In the genomic region with DNA sequence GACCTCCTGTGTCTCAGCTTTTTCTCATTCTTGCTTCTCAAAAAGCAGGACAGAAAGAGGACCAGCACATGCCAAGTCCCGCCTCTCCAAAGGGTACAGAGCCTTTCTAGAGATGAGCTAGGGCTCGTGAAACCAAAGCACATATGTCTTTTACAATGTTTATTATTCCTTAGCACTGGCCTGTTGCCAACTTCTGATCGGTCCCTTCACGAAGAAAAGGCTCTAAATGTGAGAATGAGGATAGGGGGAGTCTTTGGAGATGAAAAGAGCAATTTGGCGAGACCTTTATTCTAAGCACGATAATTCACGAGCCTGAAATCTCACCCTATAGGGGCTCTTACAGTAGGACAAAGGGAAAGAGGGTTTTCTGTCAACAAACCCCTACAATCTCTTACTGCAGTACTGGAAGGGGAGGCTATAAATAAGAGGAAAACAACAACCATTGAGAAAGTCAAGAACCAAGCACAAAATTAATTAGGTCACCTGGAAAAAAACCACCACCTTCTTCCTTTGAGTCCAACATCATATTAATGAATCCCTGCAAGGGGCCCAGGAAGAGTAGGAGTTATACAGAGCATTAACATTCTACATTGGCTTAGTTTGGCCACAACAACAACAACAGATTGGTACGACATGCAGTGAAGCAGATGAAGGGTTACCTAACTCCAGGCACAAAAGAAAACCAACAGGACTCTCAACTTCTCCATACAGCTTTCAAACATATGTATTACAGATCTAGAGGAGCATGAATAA, we compare ENCODE assay signal across 13 cellular contexts.
DNase-seq lines count a peak whose midpoint lies in the region; ATAC-seq and TF ChIP-seq lines count a peak whose summit lies in the region.
"Had no signal": no experiment of that assay in that cellular context is flagged by ENCODE, and none has a peak within 500 bp of the region (broad histone marks: within the 10 kb centered on the region; RNA-seq: fewer than 3 reads in every experiment).

No MANE protein-coding gene starts in this region.

- peaks cover 5% of the 10 kb centered on the region; the same call in 1 of the 2 replicates for H3K27me3 Mint-ChIP-seq in HFFc6 (ENCODE audit: insufficient read depth)
- H3K27me3 Mint-ChIP-seq: effector memory CD8-positive, alpha-beta T cell had no signal

- H3K4me1 Mint-ChIP-seq in HFFc6 (ENCODE audit: low read depth) = peaks cover 11% of the 10 kb centered on the region; the same call in 1 of the 2 replicates
- H3K4me1 Mint-ChIP-seq: CD4-positive, alpha-beta memory T cell had no signal

- peak; percentile 61 for DNase-seq in LoVo (ENCODE audit: low spot score)
- peak; percentile 58 for DNase-seq in NCI-H345 treated with DMSO at 0.1 percent for 48 hours (lab: John Stamatoyannopoulos, UW; ENCODE audit: unreplicated experiment)
- peak; percentile 14 for DNase-seq in fibroblast of villous mesenchyme (ENCODE audit: low read depth)
- peak in 1 of 2 donors; percentile 38 for DNase-seq in gastrocnemius medialis
- no peak for DNase-seq in stimulated activated CD4-positive, alpha-beta T cell treated with anti-CD3 and anti-CD28 coated beads, Interleukin-2, amount 100 ng/mL, for 24 hours
- no peak for DNase-seq in HFFc6
- DNase-seq: activated CD4-positive, CD25-positive, alpha-beta regulatory T cell; activated T-cell treated with anti-CD3 and anti-CD28 coated beads for 4 hours; CD4-positive, alpha-beta memory T cell; effector memory CD8-positive, alpha-beta T cell; KBM-7; left ventricle myocardium superior had no signal

- no peaks in the 10 kb centered on the region for H3K36me3 Mint-ChIP-seq in HFFc6 (ENCODE audit: low read depth)
- H3K36me3 Mint-ChIP-seq: CD4-positive, alpha-beta memory T cell had no signal

- H3K4me3 ChIP-seq in fibroblast of villous mesenchyme (ENCODE audit: low read depth, low read length) (no peak overlapping the region), gastrocnemius medialis (peak overlapping the region; percentile 63 to 74 (median 67))

- no peaks in the 10 kb centered on the region for H3K9me3 ChIP-seq in gastrocnemius medialis

- no peaks in the 10 kb centered on the region for H3K9me3 Mint-ChIP-seq in HFFc6

- peaks cover 29 to 37% of the 10 kb centered on the region in 2 donors for H3K4me1 ChIP-seq in gastrocnemius medialis

- intact Hi-C loops in gastrocnemius medialis (cut with DNase I; ENCODE audit: low total_unique reads) = loop anchor here (2.0 kb wide), 2 partner anchors 19 to 39 kb away; no protein-coding TSS in a partner anchor

- TF ChIP-seq CTCF in fibroblast of villous mesenchyme (IDR thresholded peaks at IDR 0.05; ENCODE audit: insufficient read depth, low read depth, low read length) (no peak), gastrocnemius medialis (IDR thresholded peaks at IDR 0.05 in 4 of 5, conservative IDR thresholded peaks at IDR 0.05 in 1 of 5) (no peak), HFFc6 (IDR thresholded peaks at IDR 0.05) (no peak)

- no peak overlapping the region for H3K27ac Mint-ChIP-seq in HFFc6
- H3K27ac Mint-ChIP-seq: CD4-positive, alpha-beta memory T cell; effector memory CD8-positive, alpha-beta T cell had no signal

- H3K27ac ChIP-seq in gastrocnemius medialis = peak overlapping the region; percentile 78 to 92 (median 88)

- ATAC-seq in gastrocnemius medialis (peak in 1 of 2 donors; percentile 8), GM19351 (IDR thresholded peaks at IDR 0.05; ENCODE audit: unreplicated experiment) (no peak)
- ATAC-seq: effector memory CD8-positive, alpha-beta T cell; left ventricle myocardium superior had no signal

- no peak for TF ChIP-seq POLR2A in gastrocnemius medialis (IDR thresholded peaks at IDR 0.05)

- no peaks in the 10 kb centered on the region for H3K27me3 ChIP-seq in gastrocnemius medialis

- in situ Hi-C loops in gastrocnemius medialis (cut with MboI; ENCODE audit: low sequenced_read_pairs in 4 of 4) = loop anchor here in 1 of 4 donors (10.0 kb wide), 1 partner anchor 81 kb away; no protein-coding TSS in a partner anchor

- no peaks in the 10 kb centered on the region for H3K36me3 ChIP-seq in gastrocnemius medialis

- no peak overlapping the region for H3K4me3 Mint-ChIP-seq in HFFc6
- H3K4me3 Mint-ChIP-seq: CD4-positive, alpha-beta memory T cell; effector memory CD8-positive, alpha-beta T cell had no signal

Comparison
In these comparisons a context has a peak if more than half of its experiments do, and no peak if none do; other contexts are left out.
1. DNase-seq: peak in LoVo (single experiment), NCI-H345 treated with DMSO at 0.1 percent for 48 hours (single experiment) and fibroblast of villous mesenchyme (single experiment); none in stimulated activated CD4-positive, alpha-beta T cell treated with anti-CD3 and anti-CD28 coated beads, Interleukin-2, amount 100 ng/mL, for 24 hours (0 of 2) and HFFc6 (single experiment).